9 cellular contexts compared by ENCODE assay signal in the genomic region with DNA sequence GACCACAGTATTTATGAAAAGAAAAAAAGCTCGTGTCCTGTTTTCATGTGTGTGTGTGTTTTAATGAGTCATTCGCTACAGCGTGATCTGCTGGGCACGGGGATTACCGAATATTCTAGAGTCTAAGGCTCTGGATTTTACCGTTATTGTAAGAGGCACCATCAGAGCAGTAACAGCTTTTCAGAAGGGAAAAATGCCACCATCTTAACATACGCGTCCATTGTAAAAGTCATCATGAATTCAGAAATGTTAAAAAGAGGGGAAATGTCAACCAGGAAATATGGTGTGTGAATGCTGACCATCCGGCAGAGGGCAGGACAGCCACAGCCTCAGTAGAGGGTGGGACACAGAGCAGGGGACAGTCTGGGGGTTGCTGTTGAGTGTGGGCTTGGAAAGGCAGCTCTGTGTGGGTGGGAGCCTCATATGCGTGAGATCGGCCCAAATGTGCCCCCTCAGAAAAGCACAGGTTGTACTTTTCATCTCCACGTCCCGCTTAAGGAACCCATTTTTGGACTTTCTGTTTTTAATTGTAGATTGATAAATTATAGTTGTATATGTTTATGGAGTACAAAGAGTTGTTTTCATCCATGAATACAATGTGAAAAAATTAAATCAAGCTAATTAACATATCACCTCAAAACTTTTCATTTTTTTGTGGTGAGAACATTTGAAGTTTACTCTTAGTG.
DNase-seq lines count a peak whose midpoint lies in the region; ATAC-seq, FAIRE-seq and TF ChIP-seq lines count a peak whose summit lies in the region.
"Had no signal": no experiment of that assay in that cellular context is flagged by ENCODE, and none has a peak within 500 bp of the region (broad histone marks: within the 10 kb centered on the region; RNA-seq: fewer than 3 reads in every experiment).

No MANE protein-coding gene starts in this region.

- no peak overlapping the region for H3K4me3 Mint-ChIP-seq in activated naive CD4-positive, alpha-beta T cell treated with anti-CD3 and anti-CD28 coated beads for 36 hours
- H3K4me3 Mint-ChIP-seq: activated naive CD8-positive, alpha-beta T cell treated with anti-CD3 and anti-CD28 coated beads, Interleukin-2, amount 10 ng/mL, durations not matched to agents 7 days and 5 days had no signal

- no peaks in the 10 kb centered on the region for H3K36me3 Mint-ChIP-seq in activated naive CD4-positive, alpha-beta T cell treated with anti-CD3 and anti-CD28 coated beads for 36 hours (ENCODE audit: low read depth)

- H3K4me1 Mint-ChIP-seq in activated naive CD4-positive, alpha-beta T cell treated with anti-CD3 and anti-CD28 coated beads for 36 hours (ENCODE audit: low read depth): no peaks in the 10 kb centered on the region

- peaks cover 15% of the 10 kb centered on the region for H3K4me1 ChIP-seq in adipocyte (ENCODE audit: control insufficient read depth, insufficient read depth, low read length)
- H3K4me1 ChIP-seq in kidney (ENCODE audit: control insufficient read depth in 1 of 2, insufficient read depth in 1 of 2, low read depth in 1 of 2, low read length in 2 of 2): no peaks in the 10 kb centered on the region
- no peaks in the 10 kb centered on the region for H3K4me1 ChIP-seq in thyroid gland

- WGBS in thyroid gland, 2 donors: 66 to 74% methylated on average over 13 of the region's 13 CpGs

- no peak for TF ChIP-seq POLR2A in thyroid gland (IDR thresholded peaks at IDR 0.05)

- H3K27ac Mint-ChIP-seq in activated naive CD4-positive, alpha-beta T cell treated with anti-CD3 and anti-CD28 coated beads for 36 hours: no peak overlapping the region
- H3K27ac Mint-ChIP-seq: activated naive CD8-positive, alpha-beta T cell treated with anti-CD3 and anti-CD28 coated beads, Interleukin-2, amount 10 ng/mL, durations not matched to agents 7 days and 5 days had no signal

- ATAC-seq in GM21390 (IDR thresholded peaks at IDR 0.05; ENCODE audit: unreplicated experiment) (no peak), HG03520 (IDR thresholded peaks at IDR 0.05; ENCODE audit: unreplicated experiment) (no peak)

- peaks cover 4% of the 10 kb centered on the region for H3K9me3 Mint-ChIP-seq in activated naive CD4-positive, alpha-beta T cell treated with anti-CD3 and anti-CD28 coated beads for 36 hours

- TF ChIP-seq CTCF in kidney (IDR thresholded peaks at IDR 0.05; ENCODE audit: borderline replicate concordance, extremely low read depth, insufficient read depth) (peak; percentile 45), thyroid gland (IDR thresholded peaks at IDR 0.05) (peak in 3 of 6 experiments; percentile 37 to 42 (median 40))

- H3K27me3 Mint-ChIP-seq in activated naive CD4-positive, alpha-beta T cell treated with anti-CD3 and anti-CD28 coated beads for 36 hours (ENCODE audit: low read depth): no peaks in the 10 kb centered on the region

- H3K27me3 ChIP-seq in adipocyte (replicated peaks; ENCODE audit: control insufficient read depth, insufficient read depth, low read length) (no peaks in the 10 kb centered on the region), thyroid gland (no peaks in the 10 kb centered on the region)

- H3K9ac ChIP-seq in adipocyte (ENCODE audit: low read length): peak overlapping the region; percentile 74
- no peak overlapping the region for H3K9ac ChIP-seq in kidney (ENCODE audit: low read length in 2 of 2)

- intact Hi-C loops in kidney (cut with DNase I) (no loop called here), thyroid gland (cut with DNase I) (no loop called here)
- intact Hi-C loops in activated naive CD4-positive, alpha-beta T cell treated with anti-CD3 and anti-CD28 coated beads for 36 hours (cut with micrococcal nuclease): loop anchor here (5.0 kb wide), 1 partner anchor 335 kb away; no protein-coding TSS in a partner anchor

- no peak for FAIRE-seq in kidney (lab: Jason Lieb, UNC)

- peak; percentile 29 for DNase-seq in AG08395 (ENCODE audit: low spot score)
- peak; percentile 82 for DNase-seq in HT-29 (ENCODE audit: low spot score)
- peak; percentile 80 for DNase-seq in adipocyte (ENCODE audit: low read depth)
- no peak for DNase-seq in kidney
- no peak for DNase-seq in activated naive CD4-positive, alpha-beta T cell treated with anti-CD3 and anti-CD28 coated beads for 36 hours
- no peak for DNase-seq in thyroid gland
- DNase-seq: activated naive CD8-positive, alpha-beta T cell treated with anti-CD3 and anti-CD28 coated beads, Interleukin-2, amount 10 ng/mL, durations not matched to agents 7 days and 5 days had no signal

- CTCF ChIA-PET in activated naive CD4-positive, alpha-beta T cell treated with anti-CD3 and anti-CD28 coated beads for 36 hours (lab: Charles Lee): no interaction called here

- H3K4me3 ChIP-seq in adipocyte (ENCODE audit: low read length) (peak overlapping the region; percentile 51), kidney (ENCODE audit: low read length in 2 of 2) (no peak overlapping the region), thyroid gland (replicated peaks in 1 of 3) (no peak overlapping the region)

- no peak overlapping the region for H3K27ac ChIP-seq in kidney (ENCODE audit: low read depth in 2 of 2, low read length in 2 of 2)
- no peak overlapping the region for H3K27ac ChIP-seq in thyroid gland

- no peaks in the 10 kb centered on the region for H3K36me3 ChIP-seq in adipocyte (ENCODE audit: control insufficient read depth, insufficient read depth, low read length, severe bottlenecking)
- H3K36me3 ChIP-seq in kidney (ENCODE audit: control insufficient read depth in 1 of 2, insufficient read depth in 2 of 2, low read length in 2 of 2): no peaks in the 10 kb centered on the region
- H3K36me3 ChIP-seq in thyroid gland: no peaks in the 10 kb centered on the region

- H3K9me3 ChIP-seq in adipocyte (ENCODE audit: control insufficient read depth, low read length): no peaks in the 10 kb centered on the region
- H3K9me3 ChIP-seq in kidney (ENCODE audit: control insufficient read depth in 1 of 2, low read length in 2 of 2): no peaks in the 10 kb centered on the region
- no peaks in the 10 kb centered on the region for H3K9me3 ChIP-seq in thyroid gland

Comparison
In these comparisons a context has a peak if more than half of its experiments do, and no peak if none do; other contexts are left out.
1. DNase-seq: peak in AG08395 (single experiment), HT-29 (single experiment) and adipocyte (single experiment); none in kidney (single experiment), activated naive CD4-positive, alpha-beta T cell treated with anti-CD3 and anti-CD28 coated beads for 36 hours (single experiment) and thyroid gland (0 of 2).